In the genomic region with DNA sequence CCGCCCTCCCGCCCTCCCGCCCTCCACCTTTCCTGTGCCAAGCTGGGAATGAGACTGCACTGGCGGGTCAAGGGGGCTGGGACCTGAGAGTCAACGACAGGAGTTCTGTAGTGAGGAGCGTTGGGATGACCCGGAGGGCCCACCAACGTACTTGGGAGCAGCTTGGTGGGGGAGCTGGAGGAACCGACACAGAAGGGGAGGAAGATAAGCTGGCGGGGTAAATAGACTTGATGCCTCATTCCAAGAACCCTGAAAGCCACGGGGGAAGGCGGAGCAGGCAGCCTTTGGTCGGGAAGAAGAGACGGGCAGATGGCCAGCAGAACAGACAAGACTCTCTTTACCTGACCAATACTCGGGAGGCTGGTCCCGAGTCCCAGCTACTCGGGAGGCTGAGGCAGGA, we compare ENCODE assay signal across 8 cellular contexts. TPM values are rescaled to one million over a fixed set of nuclear protein-coding genes. Genes with fewer than 3 reads are reported as not detected.
DNase-seq lines count a peak whose midpoint lies in the region; FAIRE-seq and TF ChIP-seq lines count a peak whose summit lies in the region.

No MANE protein-coding gene starts in this region.

- TF ChIP-seq POLR2A in GM12891 (IDR thresholded peaks at IDR 0.05; ENCODE audit: low read depth, low read length) = no peak

- H3K27ac Mint-ChIP-seq in HFFc6 = no peak overlapping the region

- peak; percentile 14 for DNase-seq in A172 (ENCODE audit: low spot score)
- DNase-seq in HFFc6 = no peak
- no peak for DNase-seq in cardiac fibroblast (ENCODE audit: low read depth in 2 of 2)
- no peak for DNase-seq in ACHN
- DNase-seq in SHP77 (lab: John Stamatoyannopoulos, UW) = no peak
- DNase-seq in GM12891 (ENCODE audit: insufficient read length, low spot score) = no peak
- DNase-seq in NOMO-1 treated with DMSO at 0.1 percent for 48 hours (lab: John Stamatoyannopoulos, UW; ENCODE audit: unreplicated experiment) = no peak

- H3K4me1 Mint-ChIP-seq in HFFc6 (ENCODE audit: low read depth) = peaks cover 14% of the 10 kb centered on the region; the same call in 1 of the 2 replicates

- H3K9ac ChIP-seq in muscle layer of colon (ENCODE audit: low read length) = no peak overlapping the region

- peak overlapping the region; percentile 88 for H3K4me3 Mint-ChIP-seq in HFFc6

- in situ Hi-C loops in ACHN (cut with HindIII; ENCODE audit: low pct_ligation_motif_present, low pct_unique_long_range_greater_than_20kb, low sequenced_read_pairs) = no loop called here

- H3K27me3 ChIP-seq in muscle layer of colon (ENCODE audit: control insufficient read depth in 1 of 2, insufficient read depth in 2 of 2, low read length in 2 of 2) = no peaks in the 10 kb centered on the region

- H3K36me3 Mint-ChIP-seq in HFFc6 (ENCODE audit: low read depth) = no peaks in the 10 kb centered on the region

- peaks cover 25% of the 10 kb centered on the region for H3K27me3 Mint-ChIP-seq in HFFc6 (ENCODE audit: insufficient read depth)

- FAIRE-seq in GM12891 (lab: Jason Lieb, UNC) = no peak

- H3K9me3 Mint-ChIP-seq in HFFc6 = no peaks in the 10 kb centered on the region

- no peak overlapping the region for H3K27ac ChIP-seq in muscle layer of colon (ENCODE audit: low read depth, low read length)

- no peaks in the 10 kb centered on the region for H3K9me3 ChIP-seq in muscle layer of colon (ENCODE audit: low read length)

- TF ChIP-seq CTCF in HFFc6 (IDR thresholded peaks at IDR 0.05) (no peak), cardiac fibroblast (IDR thresholded peaks at IDR 0.05; ENCODE audit: low read depth, low read length) (no peak)

- H3K4me3 ChIP-seq in cardiac fibroblast (replicated peaks in 1 of 2; ENCODE audit: low read depth in 2 of 2, low read length in 2 of 2) = peak overlapping the region; percentile 43 to 61
- peak overlapping the region; percentile 36 to 77 for H3K4me3 ChIP-seq in muscle layer of colon (ENCODE audit: low read depth in 1 of 2, low read length in 2 of 2)

- no peaks in the 10 kb centered on the region for H3K36me3 ChIP-seq in muscle layer of colon (ENCODE audit: insufficient read depth, low read length)

- no peaks in the 10 kb centered on the region for H3K4me1 ChIP-seq in muscle layer of colon (ENCODE audit: insufficient read depth, low read length)

TF ChIP-seq in GM12891, 5 proteins besides CTCF, POLR2A, EP300 and RAD21:
- TF ChIP-seq POLR2AphosphoS5 (IDR thresholded peaks at IDR 0.05; ENCODE audit: low read depth, low read length) (no peak), TAF1 (IDR thresholded peaks at IDR 0.05; ENCODE audit: low read depth, low read length) (no peak), PAX5 (IDR thresholded peaks at IDR 0.05; ENCODE audit: insufficient read depth, low read length, severe bottlenecking) (no peak), SPI1 (IDR thresholded peaks at IDR 0.05; ENCODE audit: low read depth, low read length) (no peak), POU2F2 (IDR thresholded peaks at IDR 0.05; ENCODE audit: low read depth, low read length) (no peak)

RNA-seq across cellular contexts. Expression of a gene that starts 0.3 kb away (rescaled TPM):
- total RNA-seq in A172 (2014; rRNA removed; shearing (Covaris generic)) = 0.36 and 0.95 TPM in 2 replicates
- total RNA-seq in HFFc6 (2021; fragmentation: NEBNext Ultra II Directional; extraction: Animal tissue kit (Norgen Biotek cat#: 25700)) = 10 to 100 TPM in 4 of 6 experiments, 1 to 10 TPM in 2; 8.3 to 14.0 (median 12.6) TPM
- polyA plus RNA-seq in GM12891 (2012; ENCODE audit: low read depth, missing spikeins) = 0.01 TPM
